In the genomic region with DNA sequence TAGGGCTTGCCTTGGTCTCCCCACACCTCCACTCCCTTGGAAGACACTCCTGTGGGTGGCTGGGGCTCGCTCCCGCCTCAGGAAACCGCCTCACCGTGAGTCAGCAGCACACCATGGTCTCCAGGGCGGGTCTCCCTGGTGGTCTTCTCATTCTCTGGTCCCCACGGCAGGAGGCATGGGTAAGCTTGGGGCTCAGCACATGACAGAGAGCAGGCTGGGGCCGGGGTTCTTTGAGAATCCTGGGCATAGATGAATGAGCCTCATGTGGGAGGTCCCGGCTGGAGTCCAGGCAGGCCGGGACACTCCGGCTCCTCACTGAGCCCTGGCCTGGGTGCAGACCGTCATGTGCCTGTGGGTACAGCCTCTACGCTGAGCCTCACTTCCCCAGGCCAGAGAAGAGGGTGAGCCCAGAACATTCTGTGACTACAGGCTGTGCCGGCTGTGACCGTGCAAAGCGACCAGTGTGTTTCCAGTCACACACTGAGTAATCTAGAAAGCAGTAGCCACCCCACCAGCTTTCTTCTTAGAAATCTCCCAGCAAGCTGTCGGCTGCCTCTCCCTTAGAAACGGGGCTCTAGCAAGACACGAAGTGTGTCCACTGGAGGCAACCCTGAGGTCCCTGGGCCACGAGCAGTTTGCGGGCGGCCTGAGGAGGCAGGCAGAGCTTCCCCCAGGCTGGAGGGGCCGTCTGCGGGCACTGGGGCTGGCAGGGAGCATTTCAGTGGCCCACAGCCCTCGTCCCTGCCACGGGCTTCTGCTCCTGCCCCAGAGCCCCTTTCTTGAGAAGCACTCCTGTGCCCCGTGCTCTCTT, we compare ENCODE assay signal across 1 cellular context.
TF ChIP-seq lines count a peak whose summit lies in the region.

No MANE protein-coding gene starts in this region.

TF ChIP-seq in HepG2, 621 proteins besides CTCF, POLR2A, EP300 and RAD21 (continued from another document):
- TF ChIP-seq, protein P1, sequence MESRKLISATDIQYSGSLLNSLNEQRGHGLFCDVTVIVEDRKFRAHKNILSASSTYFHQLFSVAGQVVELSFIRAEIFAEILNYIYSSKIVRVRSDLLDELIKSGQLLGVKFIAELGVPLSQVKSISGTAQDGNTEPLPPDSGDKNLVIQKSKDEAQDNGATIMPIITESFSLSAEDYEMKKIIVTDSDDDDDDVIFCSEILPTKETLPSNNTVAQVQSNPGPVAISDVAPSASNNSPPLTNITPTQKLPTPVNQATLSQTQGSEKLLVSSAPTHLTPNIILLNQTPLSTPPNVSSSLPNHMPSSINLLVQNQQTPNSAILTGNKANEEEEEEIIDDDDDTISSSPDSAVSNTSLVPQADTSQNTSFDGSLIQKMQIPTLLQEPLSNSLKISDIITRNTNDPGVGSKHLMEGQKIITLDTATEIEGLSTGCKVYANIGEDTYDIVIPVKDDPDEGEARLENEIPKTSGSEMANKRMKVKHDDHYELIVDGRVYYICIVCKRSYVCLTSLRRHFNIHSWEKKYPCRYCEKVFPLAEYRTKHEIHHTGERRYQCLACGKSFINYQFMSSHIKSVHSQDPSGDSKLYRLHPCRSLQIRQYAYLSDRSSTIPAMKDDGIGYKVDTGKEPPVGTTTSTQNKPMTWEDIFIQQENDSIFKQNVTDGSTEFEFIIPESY (CRISPR knock-in tag; IDR thresholded peaks at IDR 0.05), result 0 out of 2 replicates have a peak, but pooled peaks have one; percentile 12
- peak; percentile 15 for TF ChIP-seq SRSF1 (optimal IDR thresholded peaks at IDR 0.05; ENCODE audit: low read depth, low read length)
- TF ChIP-seq AGO2 (optimal IDR thresholded peaks at IDR 0.05; ENCODE audit: low read depth, low read length), result peak; percentile 65
- TF ChIP-seq, protein P2, sequence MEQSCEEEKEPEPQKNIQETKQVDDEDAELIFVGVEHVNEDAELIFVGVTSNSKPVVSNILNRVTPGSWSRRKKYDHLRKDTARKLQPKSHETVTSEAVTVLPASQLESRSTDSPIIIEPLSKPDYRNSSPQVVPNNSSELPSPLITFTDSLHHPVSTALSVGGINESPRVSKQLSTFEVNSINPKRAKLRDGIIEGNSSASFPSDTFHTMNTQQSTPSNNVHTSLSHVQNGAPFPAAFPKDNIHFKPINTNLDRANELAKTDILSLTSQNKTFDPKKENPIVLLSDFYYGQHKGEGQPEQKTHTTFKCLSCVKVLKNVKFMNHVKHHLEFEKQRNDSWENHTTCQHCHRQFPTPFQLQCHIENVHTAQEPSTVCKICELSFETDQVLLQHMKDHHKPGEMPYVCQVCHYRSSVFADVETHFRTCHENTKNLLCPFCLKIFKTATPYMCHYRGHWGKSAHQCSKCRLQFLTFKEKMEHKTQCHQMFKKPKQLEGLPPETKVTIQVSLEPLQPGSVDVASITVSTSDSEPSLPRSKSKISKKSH (CRISPR knock-in tag; IDR thresholded peaks at IDR 0.05; ENCODE audit: borderline replicate concordance), result peak; percentile 40; the same call in 1 of the 2 replicates
- TF ChIP-seq DPF2 (CRISPR knock-in tag; IDR thresholded peaks at IDR 0.05; ENCODE audit: borderline replicate concordance, low read depth), result no peak
- TF ChIP-seq GABPB1 (CRISPR knock-in tag; IDR thresholded peaks at IDR 0.05), result 0 out of 2 replicates have a peak, but pooled peaks have one; percentile 12
- TF ChIP-seq, protein P3, sequence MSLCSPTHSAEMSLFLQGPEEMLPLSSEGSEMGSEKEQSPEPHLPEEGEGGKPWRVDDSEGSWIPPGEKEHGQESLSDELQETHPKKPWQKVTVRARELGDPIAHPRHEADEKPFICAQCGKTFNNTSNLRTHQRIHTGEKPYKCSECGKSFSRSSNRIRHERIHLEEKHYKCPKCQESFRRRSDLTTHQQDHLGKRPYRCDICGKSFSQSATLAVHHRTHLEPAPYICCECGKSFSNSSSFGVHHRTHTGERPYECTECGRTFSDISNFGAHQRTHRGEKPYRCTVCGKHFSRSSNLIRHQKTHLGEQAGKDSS (CRISPR knock-in tag; IDR thresholded peaks at IDR 0.05; ENCODE audit: borderline replicate concordance, low read depth), result 0 out of 2 replicates have a peak, but pooled peaks have one; percentile 68
TF ChIP-seq in HepG2: peak in this region for 28.
